In the genomic region with DNA sequence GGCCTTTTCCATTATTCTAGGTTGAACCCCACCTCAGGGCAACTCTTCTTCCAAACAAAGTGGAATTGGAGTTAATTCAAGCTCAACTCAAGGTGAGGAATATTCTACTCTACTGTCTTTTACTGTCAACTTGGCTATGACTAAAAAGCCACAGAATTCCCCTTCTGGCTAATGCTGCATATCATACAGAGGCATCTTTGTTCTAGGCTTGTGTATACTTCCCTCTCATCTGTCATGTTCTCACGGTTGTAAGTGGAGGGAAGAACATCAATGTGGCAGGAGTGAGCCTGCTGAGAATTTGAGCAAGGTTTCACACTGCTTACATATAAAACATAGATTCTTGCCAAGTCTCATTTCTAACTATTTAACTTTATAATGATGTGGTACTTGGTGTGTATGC, we compare ENCODE assay signal across 22 cellular contexts.
"Had no signal": no experiment of that assay in that cellular context is flagged by ENCODE, and none has a peak within 500 bp of the region (broad histone marks: within the 10 kb centered on the region; RNA-seq: fewer than 3 reads in every experiment).

No MANE protein-coding gene starts in this region.

- ATAC-seq: activated T-cell treated with anti-CD3 and anti-CD28 coated beads, Interleukin-2, amount 50 U/mL, for 72 hours; PC-3 had no signal

- H3K27ac ChIP-seq: SK-N-MC, VCaP had no signal

- H3K4me3 ChIP-seq: SK-N-MC had no signal

- DNase-seq: activated CD4-positive, alpha-beta memory T cell treated with anti-CD3 and anti-CD28 coated beads, Interleukin-2, amount 10 ng/mL, durations not matched to agents 7 days and 5 days; activated CD4-positive, alpha-beta T cell treated with anti-CD3 and anti-CD28 coated beads, Interleukin-2, amount 10 ng/mL, durations not matched to agents 7 days and 5 days; activated CD4-positive, CD25-positive, alpha-beta regulatory T cell; activated CD8-positive, alpha-beta memory T cell treated with anti-CD3 and anti-CD28 coated beads, Interleukin-2, amount 50 U/mL, for 4 hours; activated gamma-delta T cell treated with Interleukin-2 at 50 U/mL for 16 hours; activated naive CD4-positive, alpha-beta T cell treated with anti-CD3 and anti-CD28 coated beads, Interleukin-2, amount 10 ng/mL, durations not matched to agents 7 days and 5 days; activated naive CD8-positive, alpha-beta T cell treated with anti-CD3 and anti-CD28 coated beads for 36 hours; activated T-cell treated with anti-CD3 and anti-CD28 coated beads, Interleukin-2, amount 50 U/mL, for 72 hours; central memory CD4-positive, alpha-beta T cell; Kasumi-1; KBM-7; NCI-H1048; NCI-H146; NCI-H1930; NCI-H345; NCI-H510A; NCI-H69; PC-3; SHP77 treated with DMSO at 0.1 percent for 48 hours; T-helper 1 cell had no signal
